In genomic region chr2:143732931-143733330, GRCh38 we compare ENCODE assay signal across 21 cellular contexts.
"Had no signal": no experiment of that assay in that cellular context is flagged by ENCODE, and none has a peak within 500 bp of the region (broad histone marks: within the 10 kb centered on the region; RNA-seq: fewer than 3 reads in every experiment).

No MANE protein-coding gene starts in this region.

- H3K4me1 Mint-ChIP-seq: brain had no signal

- H3K9me3 ChIP-seq: esophagus muscularis mucosa, gastroesophageal sphincter, heart left ventricle, prostate gland, tibial artery had no signal

- H3K27me3 ChIP-seq: gastroesophageal sphincter, heart left ventricle, tibial artery had no signal

- H3K36me3 ChIP-seq: esophagus muscularis mucosa, gastroesophageal sphincter, heart left ventricle, prostate gland, tibial artery had no signal

- H3K9me3 Mint-ChIP-seq: activated CD4-positive, alpha-beta T cell treated with anti-CD3 and anti-CD28 coated beads, Interleukin-2, amount 10 ng/mL, durations not matched to agents 7 days and 5 days; activated CD8-positive, alpha-beta T cell treated with anti-CD3 and anti-CD28 coated beads for 36 hours; activated naive CD4-positive, alpha-beta T cell treated with anti-CD3 and anti-CD28 coated beads, Interleukin-2, amount 50 U/mL, for 24 hours; activated T-helper 1 cell treated with anti-CD3 and anti-CD28 coated beads, Interleukin-12 subunit alpha, Interleukin-12 subunit beta, Interleukin-2, Interleukin-4 antibody, amounts not matched to agents 30 ng/mL and 10 ng/mL and 1 ng/mL, durations not matched to agents 14 hours and 24 hours and 36 hours; natural killer cell treated with Interleukin-12 subunit alpha and Interleukin-12 subunit beta and Interleukin-15 and Interleukin-18, amount 100 ng/mL, for 72 hours; stimulated activated naive CD8-positive, alpha-beta T cell treated with anti-CD3 and anti-CD28 coated beads, Interleukin-15, Interleukin-2, amounts not matched to agents 100 ng/mL and 50 ng/mL, for 24 hours had no signal

- H3K4me3 ChIP-seq: esophagus muscularis mucosa, gastroesophageal sphincter, heart left ventricle, prostate gland, tibial artery had no signal

- H3K27ac Mint-ChIP-seq: activated CD4-positive, alpha-beta T cell treated with anti-CD3 and anti-CD28 coated beads, Interleukin-2, amount 10 ng/mL, durations not matched to agents 7 days and 5 days; activated CD8-positive, alpha-beta T cell treated with anti-CD3 and anti-CD28 coated beads for 36 hours; activated naive CD4-positive, alpha-beta T cell treated with anti-CD3 and anti-CD28 coated beads, Interleukin-2, amount 50 U/mL, for 24 hours; activated T-helper 1 cell treated with anti-CD3 and anti-CD28 coated beads, Interleukin-12 subunit alpha, Interleukin-12 subunit beta, Interleukin-2, Interleukin-4 antibody, amounts not matched to agents 30 ng/mL and 10 ng/mL and 1 ng/mL, durations not matched to agents 14 hours and 24 hours and 36 hours; stimulated activated naive CD8-positive, alpha-beta T cell treated with anti-CD3 and anti-CD28 coated beads, Interleukin-15, Interleukin-2, amounts not matched to agents 100 ng/mL and 50 ng/mL, for 24 hours; T-helper 17 cell had no signal

- ATAC-seq: activated CD4-positive, CD25-positive, alpha-beta regulatory T cell treated with anti-CD3 and anti-CD28 coated beads, Interleukin-2, amount 50 U/mL, for 24 hours; activated CD8-positive, alpha-beta T cell treated with anti-CD3 and anti-CD28 coated beads for 36 hours; gastroesophageal sphincter; heart left ventricle; left cardiac atrium; natural killer cell treated with Interleukin-12 subunit alpha and Interleukin-12 subunit beta and Interleukin-15 and Interleukin-18, amount 100 ng/mL, for 72 hours; right cardiac atrium; T-helper 17 cell had no signal

- H3K27ac ChIP-seq: esophagus muscularis mucosa, gastroesophageal sphincter, heart left ventricle, prostate gland, tibial artery had no signal

- H3K36me3 Mint-ChIP-seq: brain had no signal

- DNase-seq: activated CD4-positive, alpha-beta T cell treated with anti-CD3 and anti-CD28 coated beads, Interleukin-2, amount 10 ng/mL, durations not matched to agents 7 days and 5 days; activated CD8-positive, alpha-beta T cell treated with anti-CD3 and anti-CD28 coated beads for 36 hours; activated gamma-delta T cell; aorta; effector memory CD4-positive, alpha-beta T cell; heart left ventricle; left cardiac atrium; right cardiac atrium; stimulated activated CD4-positive, alpha-beta T cell treated with anti-CD3 and anti-CD28 coated beads, Interleukin-12 subunit alpha, Interleukin-12 subunit beta, amount 100 ng/mL, for 4 hours; stimulated activated CD4-positive, alpha-beta T cell treated with anti-CD3 and anti-CD28 coated beads, Interleukin-4, amount 100 ng/mL, for 4 hours; T-helper 17 cell; tibial artery had no signal

- H3K27me3 Mint-ChIP-seq: activated CD4-positive, alpha-beta T cell treated with anti-CD3 and anti-CD28 coated beads, Interleukin-2, amount 10 ng/mL, durations not matched to agents 7 days and 5 days; activated CD8-positive, alpha-beta T cell treated with anti-CD3 and anti-CD28 coated beads for 36 hours; activated naive CD4-positive, alpha-beta T cell treated with anti-CD3 and anti-CD28 coated beads, Interleukin-2, amount 50 U/mL, for 24 hours; natural killer cell treated with Interleukin-12 subunit alpha and Interleukin-12 subunit beta and Interleukin-15 and Interleukin-18, amount 100 ng/mL, for 72 hours; stimulated activated naive CD8-positive, alpha-beta T cell treated with anti-CD3 and anti-CD28 coated beads, Interleukin-15, Interleukin-2, amounts not matched to agents 100 ng/mL and 50 ng/mL, for 24 hours; T-helper 17 cell had no signal

- H3K4me3 Mint-ChIP-seq: activated CD4-positive, alpha-beta T cell treated with anti-CD3 and anti-CD28 coated beads, Interleukin-2, amount 10 ng/mL, durations not matched to agents 7 days and 5 days; activated CD8-positive, alpha-beta T cell treated with anti-CD3 and anti-CD28 coated beads for 36 hours; activated naive CD4-positive, alpha-beta T cell treated with anti-CD3 and anti-CD28 coated beads, Interleukin-2, amount 50 U/mL, for 24 hours; activated T-helper 1 cell treated with anti-CD3 and anti-CD28 coated beads, Interleukin-12 subunit alpha, Interleukin-12 subunit beta, Interleukin-2, Interleukin-4 antibody, amounts not matched to agents 30 ng/mL and 10 ng/mL and 1 ng/mL, durations not matched to agents 14 hours and 24 hours and 36 hours; brain; natural killer cell treated with Interleukin-12 subunit alpha and Interleukin-12 subunit beta and Interleukin-15 and Interleukin-18, amount 100 ng/mL, for 72 hours; stimulated activated naive CD8-positive, alpha-beta T cell treated with anti-CD3 and anti-CD28 coated beads, Interleukin-15, Interleukin-2, amounts not matched to agents 100 ng/mL and 50 ng/mL, for 24 hours; T-helper 17 cell had no signal

- H3K4me1 ChIP-seq: esophagus muscularis mucosa, gastroesophageal sphincter, prostate gland, tibial artery had no signal
